In genomic region chr19:40803857-40804782, GRCh38 we compare ENCODE assay signal across 9 cellular contexts. TPM values are rescaled to one million over a fixed set of nuclear protein-coding genes. Genes with fewer than 3 reads are reported as not detected.
A peak's percentile ranks its signal among the peaks of the same experiment; 100 is the strongest.
DNase-seq lines count a peak whose midpoint lies in the region; ATAC-seq, FAIRE-seq and TF ChIP-seq lines count a peak whose summit lies in the region.
"Had no signal": no experiment of that assay in that cellular context is flagged by ENCODE, and none has a peak within 500 bp of the region (broad histone marks: within the 10 kb centered on the region; RNA-seq: fewer than 3 reads in every experiment).

No MANE protein-coding gene starts in this region.

- POLR2A ChIA-PET in GM10248 (lab: Yijun Ruan, JAX), result no interaction called here

- H3K9me3 ChIP-seq in OCI-LY1 (ENCODE audit: low read length) (no peaks in the 10 kb centered on the region), adrenal gland (replicated peaks in 1 of 3) (no peaks in the 10 kb centered on the region), lung (ENCODE audit: control insufficient read depth in 2 of 2, insufficient read depth in 1 of 2, low read length in 1 of 2) (no peaks in the 10 kb centered on the region)

- H3K9ac ChIP-seq in OCI-LY1 (ENCODE audit: low read length), result peak overlapping the region; percentile 61; the same call in 1 of the 2 replicates

- TF ChIP-seq CTCF in GM10248 (IDR thresholded peaks at IDR 0.05; ENCODE audit: control extremely low read depth, extremely low read depth, low read depth, missing control alignments) (no peak), OCI-LY1 (IDR thresholded peaks at IDR 0.05; ENCODE audit: low read length) (peak; percentile 10; the same call in 1 of the 2 replicates), adrenal gland (IDR thresholded peaks at IDR 0.05) (no peak), lung (IDR thresholded peaks at IDR 0.05; ENCODE audit: control extremely low read depth, extremely low read depth) (no peak), type B pancreatic cell (conservative IDR thresholded peaks at IDR 0.05) (no peak)

- peaks cover 73% of the 10 kb centered on the region for H3K4me1 ChIP-seq in OCI-LY1 (ENCODE audit: insufficient read depth, low read length, severe bottlenecking)
- H3K4me1 ChIP-seq in adrenal gland (replicated peaks in 1 of 2), result peaks cover 49 to 79% of the 10 kb centered on the region in 2 donors
- peaks cover 19 to 56% of the 10 kb centered on the region in 2 donors for H3K4me1 ChIP-seq in lung (ENCODE audit: control insufficient read depth in 2 of 2, insufficient read depth in 2 of 2, low read length in 2 of 2)

- H3K36me3 ChIP-seq in OCI-LY1 (ENCODE audit: insufficient read depth, low read length), result peaks cover 63% of the 10 kb centered on the region
- peaks cover 0 to 35% of the 10 kb centered on the region in 2 donors for H3K36me3 ChIP-seq in adrenal gland (replicated peaks in 1 of 2)
- H3K36me3 ChIP-seq in lung (ENCODE audit: control insufficient read depth in 2 of 2, insufficient read depth in 2 of 2, low read length in 2 of 2), result peaks cover 0 to 37% of the 10 kb centered on the region in 2 donors

- H3K9me3 Mint-ChIP-seq in type B pancreatic cell, result no peaks in the 10 kb centered on the region

- no peaks in the 10 kb centered on the region for H3K9me2 ChIP-seq in OCI-LY1 (ENCODE audit: low read depth, low read length)

- CTCF ChIA-PET in GM10248 (lab: Yijun Ruan, JAX), result interaction anchor here (2.4 kb wide), 1 partner anchor 16 kb away, joined by 9 read pairs; no protein-coding TSS in a partner anchor

- peak overlapping the region; percentile 33 for H3K4me3 Mint-ChIP-seq in type B pancreatic cell

- no peak for ATAC-seq in lung (ENCODE audit: insufficient read depth, low FRiP score)

- peaks cover 36% of the 10 kb centered on the region for H3K79me2 ChIP-seq in OCI-LY1 (ENCODE audit: insufficient read depth, low read length)

- no peak for FAIRE-seq in HTR-8/SVneo (lab: Jason Lieb, UNC)

- no peaks in the 10 kb centered on the region for H3K27me3 Mint-ChIP-seq in type B pancreatic cell

- intact Hi-C loops in adrenal gland (cut with DNase I), result loop anchor here in 1 of 2 donors (5.0 kb wide), 1 partner anchor 142 kb away; no protein-coding TSS in a partner anchor

- 68 to 70% (median 69%) methylated on average over 6 of the region's 6 CpGs for WGBS in adrenal gland, 4 donors
- 54 to 71% methylated on average over 6 of the region's 6 CpGs for WGBS in lung, 2 donors

- H3K27ac Mint-ChIP-seq in type B pancreatic cell, result peak overlapping the region; percentile 87

- TF ChIP-seq POLR2A in adrenal gland (IDR thresholded peaks at IDR 0.05), result no peak

- no peaks in the 10 kb centered on the region for H4K20me1 ChIP-seq in OCI-LY1 (ENCODE audit: insufficient read depth, low read length)

- peaks cover 54% of the 10 kb centered on the region for H3K4me1 Mint-ChIP-seq in type B pancreatic cell (ENCODE audit: unreplicated experiment)

- H3K4me2 ChIP-seq in OCI-LY1 (ENCODE audit: low read length), result peak overlapping the region; percentile 92

- H2AFZ ChIP-seq in OCI-LY1 (ENCODE audit: low read length), result no peak overlapping the region

- no peaks in the 10 kb centered on the region for H3F3A ChIP-seq in OCI-LY1 (ENCODE audit: insufficient read depth, low read length)

- H3K27me3 ChIP-seq in OCI-LY1 (ENCODE audit: insufficient read depth, low read length), result no peaks in the 10 kb centered on the region
- H3K27me3 ChIP-seq in adrenal gland, result no peaks in the 10 kb centered on the region
- H3K27me3 ChIP-seq in lung (ENCODE audit: control insufficient read depth, insufficient read depth), result no peaks in the 10 kb centered on the region

- H3K27ac ChIP-seq in OCI-LY1 (ENCODE audit: low read depth, low read length, poor library complexity, severe bottlenecking), result peak overlapping the region; percentile 86
- peak overlapping the region in 3 of 5 donors; percentile 60 to 94 (median 90) for H3K27ac ChIP-seq in adrenal gland
- H3K27ac ChIP-seq in lung (ENCODE audit: low read depth in 1 of 2, low read length in 1 of 2), result peak overlapping the region; percentile 71 to 84
- H3K27ac ChIP-seq: epithelial cell of prostate had no signal

- peak; percentile 62 for DNase-seq in GM10248 (ENCODE audit: extremely low spot score)
- peak in 1 of 7 donors; percentile 55 for DNase-seq in adrenal gland
- DNase-seq in lung (ENCODE audit: low spot score), result peak; percentile 83
- DNase-seq in type B pancreatic cell (ENCODE audit: extremely low spot score, unreplicated experiment), result no peak
- no peak for DNase-seq in HTR-8/SVneo (ENCODE audit: insufficient read length, low spot score)
- DNase-seq in GM03348 (ENCODE audit: low spot score), result no peak
- DNase-seq in amygdala (lab: John Stamatoyannopoulos, UW), result no peak

- H3K36me3 Mint-ChIP-seq in type B pancreatic cell, result peaks cover 14% of the 10 kb centered on the region

- H3K4me3 ChIP-seq in OCI-LY1 (ENCODE audit: low read depth, low read length, poor library complexity, severe bottlenecking) (peak overlapping the region; percentile 92), adrenal gland (no peak overlapping the region), lung (no peak overlapping the region)

RNA-seq across cellular contexts. Expression of gene EGLN2, which starts 5.1 kb away (rescaled TPM):
- total RNA-seq in adrenal gland (100 to 1,000 TPM in 5 of 8 donors, 10 to 100 TPM in 3; 79.2 to 116 (median 104) TPM), lung (100 to 1,000 TPM; 130 to 157 TPM), type B pancreatic cell (ENCODE audit: low replicate concordance) (83.4 and 83.8 TPM in 2 replicates)
- polyA plus RNA-seq in adrenal gland (100 to 1,000 TPM in 1 of 3 donors, 10 to 100 TPM in 2; 53.1 to 122 (median 98.7) TPM), lung (100 to 1,000 TPM; 132 to 133 TPM)

RNA-seq across cellular contexts. Expression of gene RAB4B, which starts 26.1 kb away (rescaled TPM):
- 100 to 1,000 TPM in 1 of 8 donors, 10 to 100 TPM in 7; 41.4 to 105 (median 68.2) TPM for total RNA-seq in adrenal gland
- polyA plus RNA-seq in adrenal gland, result 100 to 1,000 TPM in 1 of 3 donors, 10 to 100 TPM in 2; 25.8 to 135 (median 97.5) TPM
- 10 to 100 TPM; 11.5 to 73.0 TPM for total RNA-seq in lung
- 10 to 100 TPM; 78.6 to 90.9 TPM for polyA plus RNA-seq in lung
- total RNA-seq in type B pancreatic cell (ENCODE audit: low replicate concordance), result 10.4 and 12.4 TPM in 2 replicates

RNA-seq across cellular contexts. Expression of gene MIA, which starts 28.8 kb away (rescaled TPM):
- 1 to 10 TPM in 2 of 8 donors, under 1 TPM in 1, not detected in 5; 0.74 to 9.2 (median 1.0) TPM for total RNA-seq in adrenal gland
- 1 to 10 TPM in 2 of 3 donors, not detected in 1; 8.3 to 8.7 TPM for polyA plus RNA-seq in adrenal gland
- 1 to 10 TPM in 1 of 2 donors, not detected in 1; 3.2 TPM for total RNA-seq in lung
- 1 to 10 TPM in 1 of 2 donors, under 1 TPM in 1; 0.75 to 4.6 TPM for polyA plus RNA-seq in lung
- total RNA-seq in type B pancreatic cell (ENCODE audit: low replicate concordance), result 1.7 and 3.2 TPM in 2 replicates

RNA-seq across cellular contexts. Expression of gene CYP2A6, which starts 46.1 kb away (rescaled TPM):
- total RNA-seq in adrenal gland, result 1 to 10 TPM in 3 of 8 donors, under 1 TPM in 4, not detected in 1; 0.18 to 2.1 (median 0.84) TPM
- 1 to 10 TPM in 1 of 3 donors, under 1 TPM in 2; 0.51 to 1.7 (median 0.57) TPM for polyA plus RNA-seq in adrenal gland
- 1 to 10 TPM in 1 of 2 donors, under 1 TPM in 1; 0.97 to 1.7 TPM for total RNA-seq in lung
- polyA plus RNA-seq in lung, result under 1 TPM; 0.45 to 0.57 TPM
- not detected in 2 replicates for total RNA-seq in type B pancreatic cell (ENCODE audit: low replicate concordance)

RNA-seq across cellular contexts. Expression of gene SNRPA, which starts 53.1 kb away (rescaled TPM):
- total RNA-seq in adrenal gland (10 to 100 TPM; 18.5 to 91.3 (median 57.3) TPM), lung (10 to 100 TPM; 47.4 to 77.4 TPM), type B pancreatic cell (ENCODE audit: low replicate concordance) (79.6 and 130 TPM in 2 replicates)
- polyA plus RNA-seq in adrenal gland (100 to 1,000 TPM in 2 of 3 donors, 10 to 100 TPM in 1; 92.1 to 176 (median 164) TPM), lung (10 to 100 TPM; 44.5 to 69.9 TPM)

Comparison
In these comparisons a context has a peak if more than half of its experiments do, and no peak if none do; other contexts are left out.
1. DNase-seq: peak in GM10248 (single experiment) and lung (single experiment); none in type B pancreatic cell (single experiment), HTR-8/SVneo (single experiment), GM03348 (single experiment) and amygdala (0 of 56).
2. Peak in every context shown above with its lines, with median percentiles within 50 percentile points of each other: H3K27ac ChIP-seq.